ENCODE assay signal across 31 cellular contexts in genomic region chr12:23458640-23459039, GRCh38.
"Had no signal": no experiment of that assay in that cellular context is flagged by ENCODE, and none has a peak within 500 bp of the region (broad histone marks: within the 10 kb centered on the region; RNA-seq: fewer than 3 reads in every experiment).

No MANE protein-coding gene starts in this region.

- H3K4me1 Mint-ChIP-seq: natural killer cell; nephron; neural progenitor cell; stimulated activated memory B cell treated with anti-CD40 and anti-IgM and Interleukin-4, amounts not matched to agents 10 μg/mL and 1 μg/mL and 100 μg/mL, for 72 hours; stimulated activated naive CD8-positive, alpha-beta T cell treated with anti-CD3 and anti-CD28 coated beads, Interleukin-15, amount 100 ng/mL, for 72 hours had no signal

- H3K4me3 Mint-ChIP-seq: natural killer cell; nephron; neural progenitor cell; stimulated activated memory B cell treated with anti-CD40 and anti-IgM and Interleukin-4, amounts not matched to agents 10 μg/mL and 1 μg/mL and 100 μg/mL, for 72 hours; stimulated activated naive CD8-positive, alpha-beta T cell treated with anti-CD3 and anti-CD28 coated beads, Interleukin-15, amount 100 ng/mL, for 72 hours had no signal

- H3K9ac ChIP-seq: neural progenitor cell, parathyroid adenoma had no signal

- H3K9me3 ChIP-seq: ovary, testis, transverse colon, upper lobe of right lung, uterus had no signal

- H3K4me1 ChIP-seq: neural progenitor cell, parathyroid adenoma, psoas muscle, spleen, suprapubic skin, testis, tibial artery, transverse colon, upper lobe of right lung, uterus had no signal

- ATAC-seq: natural killer cell; psoas muscle; right cardiac atrium; sciatic nerve; stimulated activated memory B cell treated with anti-CD40 and anti-IgM and Interleukin-4, amounts not matched to agents 10 μg/mL and 1 μg/mL and 100 μg/mL, for 72 hours; stimulated activated naive CD8-positive, alpha-beta T cell treated with anti-CD3 and anti-CD28 coated beads, Interleukin-15, amount 100 ng/mL, for 72 hours; stimulated activated naive CD8-positive, alpha-beta T cell treated with anti-CD3 and anti-CD28 coated beads, Interleukin-15, Interleukin-2, amounts not matched to agents 100 U/mL and 50 U/mL, for 24 hours; upper lobe of right lung had no signal

- H2AFZ ChIP-seq: parathyroid adenoma had no signal

- H3K27ac Mint-ChIP-seq: natural killer cell; nephron; neural progenitor cell; progenitor cell of endocrine pancreas; stimulated activated memory B cell treated with anti-CD40 and anti-IgM and Interleukin-4, amounts not matched to agents 10 μg/mL and 1 μg/mL and 100 μg/mL, for 72 hours; stimulated activated naive CD8-positive, alpha-beta T cell treated with anti-CD3 and anti-CD28 coated beads, Interleukin-15, amount 100 ng/mL, for 72 hours had no signal

- H3K36me3 ChIP-seq: neural progenitor cell, ovary, spleen, suprapubic skin, tibial artery, transverse colon, upper lobe of right lung, uterus had no signal

- H3K4me2 ChIP-seq: neural progenitor cell, smooth muscle cell had no signal

- H3K27ac ChIP-seq: neural progenitor cell, ovary, parathyroid adenoma, psoas muscle, skin epidermis, spleen, suprapubic skin, testis, tibial artery, transverse colon, upper lobe of right lung, uterus had no signal

- H3K27me3 Mint-ChIP-seq: progenitor cell of endocrine pancreas; stimulated activated naive CD8-positive, alpha-beta T cell treated with anti-CD3 and anti-CD28 coated beads, Interleukin-15, amount 100 ng/mL, for 72 hours; type B pancreatic cell had no signal

- H3K4me3 ChIP-seq: neural progenitor cell, ovary, psoas muscle, skin epidermis, smooth muscle cell, spleen, suprapubic skin, testis, tibial artery, transverse colon, upper lobe of right lung, uterus had no signal

- H3K36me3 Mint-ChIP-seq: neural progenitor cell; stimulated activated memory B cell treated with anti-CD40 and anti-IgM and Interleukin-4, amounts not matched to agents 10 μg/mL and 1 μg/mL and 100 μg/mL, for 72 hours had no signal

- DNase-seq: natural killer cell; occipital lobe; ovary; posterior cingulate gyrus; psoas muscle; right cardiac atrium; spleen; stimulated activated CD4-positive, alpha-beta T cell treated with anti-CD3 and anti-CD28 coated beads, Interleukin-12 subunit alpha, Interleukin-12 subunit beta, amount 100 ng/mL, for 4 hours; stimulated activated CD4-positive, alpha-beta T cell treated with anti-CD3 and anti-CD28 coated beads, Interleukin-1b, Interleukin-23, amount 100 ng/mL, for 48 hours; stimulated activated CD4-positive, alpha-beta T cell treated with anti-CD3 and anti-CD28 coated beads, Interleukin-4, amount 100 ng/mL, for 1 hour; stimulated activated CD4-positive, alpha-beta T cell treated with anti-CD3 and anti-CD28 coated beads, Interleukin-4, amount 100 ng/mL, for 4 hours; stimulated activated CD8-positive, alpha-beta memory T cell treated with anti-CD3 and anti-CD28 coated beads, Interleukin-4, amount 100 ng/mL, for 48 hours; stimulated activated naive CD4-positive, alpha-beta T cell; stimulated activated naive CD8-positive, alpha-beta T cell treated with anti-CD3 and anti-CD28 coated beads, Interleukin-15, amount 100 ng/mL, for 72 hours; stimulated activated naive CD8-positive, alpha-beta T cell treated with anti-CD3 and anti-CD28 coated beads, Interleukin-15, Interleukin-2, amounts not matched to agents 100 U/mL and 50 U/mL, for 24 hours; substantia nigra; testis; tibial artery; transverse colon; upper lobe of right lung; uterus had no signal

- H3K27me3 ChIP-seq: neural progenitor cell, ovary, spleen, suprapubic skin, testis, tibial artery, transverse colon, upper lobe of right lung, uterus had no signal

- H3K79me2 ChIP-seq: parathyroid adenoma had no signal
